Comparison of ENCODE assay signal across 23 cellular contexts in genomic region chr2:59395119-59395518, GRCh38.
"Had no signal": no experiment of that assay in that cellular context is flagged by ENCODE, and none has a peak within 500 bp of the region (broad histone marks: within the 10 kb centered on the region; RNA-seq: fewer than 3 reads in every experiment).

No MANE protein-coding gene starts in this region.

- H3K36me3 Mint-ChIP-seq: memory B cell; naive thymus-derived CD4-positive, alpha-beta T cell; stimulated activated effector memory CD8-positive, alpha-beta T cell treated with anti-CD3 and anti-CD28 coated beads, Interleukin-12 subunit alpha, Interleukin-12 subunit beta, amount 100 ng/mL, for 72 hours had no signal

- H3K27ac Mint-ChIP-seq: memory B cell; naive thymus-derived CD4-positive, alpha-beta T cell; stimulated activated effector memory CD8-positive, alpha-beta T cell treated with anti-CD3 and anti-CD28 coated beads, Interleukin-12 subunit alpha, Interleukin-12 subunit beta, amount 100 ng/mL, for 72 hours had no signal

- H3K36me3 ChIP-seq: esophagus squamous epithelium, gastroesophageal sphincter, left ventricle myocardium inferior, lower lobe of right lung, suprapubic skin, thyroid gland, upper lobe of left lung, uterus had no signal

- FAIRE-seq: kidney, small intestine had no signal

- H3K27ac ChIP-seq: esophagus squamous epithelium, gastroesophageal sphincter, left ventricle myocardium inferior, lower lobe of right lung, suprapubic skin, thyroid gland, upper lobe of left lung, uterus had no signal

- H3K4me1 ChIP-seq: esophagus squamous epithelium, gastroesophageal sphincter, left ventricle myocardium inferior, lower lobe of right lung, suprapubic skin, thyroid gland, upper lobe of left lung, uterus had no signal

- H3K9me3 ChIP-seq: esophagus squamous epithelium, gastroesophageal sphincter, left ventricle myocardium inferior, lower lobe of right lung, suprapubic skin, thyroid gland, upper lobe of left lung, uterus had no signal

- ATAC-seq: gastroesophageal sphincter; left cardiac atrium; lower lobe of right lung; naive thymus-derived CD4-positive, alpha-beta T cell; right cardiac atrium; stimulated activated effector memory CD8-positive, alpha-beta T cell treated with anti-CD3 and anti-CD28 coated beads, Interleukin-12 subunit alpha, Interleukin-12 subunit beta, amount 100 ng/mL, for 72 hours; stimulated activated naive CD8-positive, alpha-beta T cell treated with anti-CD3 and anti-CD28 coated beads, Interleukin-15, Interleukin-2, amounts not matched to agents 100 U/mL and 50 U/mL, for 24 hours had no signal

- H3K4me3 Mint-ChIP-seq: memory B cell; naive thymus-derived CD4-positive, alpha-beta T cell; stimulated activated effector memory CD8-positive, alpha-beta T cell treated with anti-CD3 and anti-CD28 coated beads, Interleukin-12 subunit alpha, Interleukin-12 subunit beta, amount 100 ng/mL, for 72 hours had no signal

- H3K4me3 ChIP-seq: esophagus squamous epithelium, gastroesophageal sphincter, left ventricle myocardium inferior, lower lobe of right lung, suprapubic skin, thyroid gland, upper lobe of left lung, uterus had no signal

- H3K27me3 ChIP-seq: esophagus squamous epithelium, gastroesophageal sphincter, suprapubic skin, thyroid gland, upper lobe of left lung, uterus had no signal

- DNase-seq: effector memory CD4-positive, alpha-beta T cell; esophagus squamous epithelium; foreskin fibroblast; glutamatergic neuron; kidney; left cardiac atrium; left ventricle myocardium inferior; lower lobe of right lung; naive thymus-derived CD4-positive, alpha-beta T cell; posterior cingulate gyrus; right cardiac atrium; small intestine; stimulated activated CD4-positive, alpha-beta T cell treated with anti-CD3 and anti-CD28 coated beads, Interleukin-12 subunit alpha, Interleukin-12 subunit beta, amount 100 ng/mL, for 4 hours; stimulated activated CD4-positive, alpha-beta T cell treated with anti-CD3 and anti-CD28 coated beads, Interleukin-2, amount 100 ng/mL, for 48 hours; stimulated activated CD8-positive, alpha-beta memory T cell treated with anti-CD3 and anti-CD28 coated beads, Interleukin-4, amount 100 ng/mL, for 48 hours; stimulated activated naive CD8-positive, alpha-beta T cell treated with anti-CD3 and anti-CD28 coated beads, Interleukin-15, Interleukin-2, amounts not matched to agents 100 U/mL and 50 U/mL, for 24 hours; thyroid gland; upper lobe of left lung; uterus had no signal

- H3K4me1 Mint-ChIP-seq: memory B cell; naive thymus-derived CD4-positive, alpha-beta T cell; stimulated activated effector memory CD8-positive, alpha-beta T cell treated with anti-CD3 and anti-CD28 coated beads, Interleukin-12 subunit alpha, Interleukin-12 subunit beta, amount 100 ng/mL, for 72 hours had no signal
